Comparison of ENCODE assay signal across 1 cellular context in the genomic region with DNA sequence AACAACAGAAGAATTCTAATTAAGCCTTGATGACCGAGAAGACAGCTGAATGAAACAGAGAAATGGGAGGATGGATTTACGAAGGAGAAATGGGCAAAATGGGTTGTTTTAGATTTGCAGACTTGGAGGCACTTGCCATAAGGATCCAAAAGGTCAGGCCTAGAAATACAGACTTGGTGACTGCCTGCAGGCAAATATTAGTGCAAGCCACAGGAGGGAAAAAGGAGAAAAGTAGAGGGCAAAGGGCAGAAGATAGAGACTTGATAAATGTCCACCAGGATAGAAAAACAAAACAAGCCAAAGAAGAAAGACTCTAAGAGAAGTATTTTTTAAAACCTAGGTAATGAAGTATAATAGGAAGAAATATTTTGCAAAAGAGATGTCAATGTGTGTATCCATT.
TF ChIP-seq lines count a peak whose summit lies in the region.

No MANE protein-coding gene starts in this region.

TF ChIP-seq in HEK293, 187 proteins besides CTCF, POLR2A, EP300 and RAD21:
- no peak for TF ChIP-seq ZNF2 (tag by site-specific recombination; IDR thresholded peaks at IDR 0.05)
- TF ChIP-seq ZNF211 (tag by site-specific recombination; IDR thresholded peaks at IDR 0.05; ENCODE audit: low read depth), result no peak
- TF ChIP-seq WT1 (tag by site-specific recombination; IDR thresholded peaks at IDR 0.05), result 0 out of 2 replicates have a peak, but pooled peaks have one; percentile 13
- 0 out of 2 replicates have a peak, but pooled peaks have one; percentile 11 for TF ChIP-seq ZNF366 (tag by site-specific recombination; conservative IDR thresholded peaks at IDR 0.05)
TF ChIP-seq in HEK293: peak in this region for 2.
